30 cellular contexts compared by ENCODE assay signal in the genomic region with DNA sequence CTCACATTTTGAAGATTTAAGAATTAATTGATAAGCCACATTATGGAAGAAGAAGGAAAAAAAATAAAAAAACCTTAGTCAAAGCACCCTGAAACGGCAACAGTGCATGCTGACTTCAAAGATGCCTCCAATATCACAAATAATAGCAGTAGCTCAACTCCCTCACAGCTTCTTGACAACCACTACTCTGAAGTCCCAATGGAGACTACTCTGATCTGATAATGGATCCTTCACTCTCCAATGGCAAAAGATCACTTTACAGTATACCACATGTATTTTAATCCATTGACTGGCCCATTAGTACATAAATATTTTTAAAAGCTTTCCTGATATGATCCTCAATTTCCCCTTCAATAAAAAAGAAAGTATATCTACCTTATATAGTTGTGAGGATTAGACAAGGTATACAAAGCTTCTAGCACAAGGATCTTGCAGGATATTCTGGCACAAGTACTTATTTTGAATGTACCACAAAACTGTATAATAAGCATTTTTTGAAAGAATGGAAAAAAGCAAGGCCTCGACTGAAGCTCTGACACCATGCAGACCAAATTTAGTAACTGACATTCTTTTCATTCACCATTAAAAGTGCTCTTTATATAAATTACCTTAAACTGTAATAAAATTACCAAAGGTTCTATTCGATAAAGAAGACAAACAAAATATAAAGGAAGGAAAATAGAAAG.
"Had no signal": no experiment of that assay in that cellular context is flagged by ENCODE, and none has a peak within 500 bp of the region (broad histone marks: within the 10 kb centered on the region; RNA-seq: fewer than 3 reads in every experiment).

No MANE protein-coding gene starts in this region.

- ATAC-seq: heart right ventricle; mucosa of descending colon; naive thymus-derived CD4-positive, alpha-beta T cell; sciatic nerve; stimulated activated naive B cell treated with anti-CD40 and anti-IgM and Interleukin-4, amounts not matched to agents 10 μg/mL and 1 μg/mL and 100 μg/mL, for 72 hours; stimulated activated naive CD8-positive, alpha-beta T cell treated with anti-CD3 and anti-CD28 coated beads, Interleukin-15, Interleukin-2, amounts not matched to agents 100 U/mL and 50 U/mL, for 24 hours had no signal

- H3K4me2 ChIP-seq: hepatocyte, neural progenitor cell had no signal

- H3K9me3 ChIP-seq: heart right ventricle, left ventricle myocardium inferior, mucosa of descending colon, neutrophil, ovary, right atrium auricular region, stomach, suprapubic skin, thoracic aorta, tibial artery, uterus had no signal

- H3K4me3 Mint-ChIP-seq: naive thymus-derived CD4-positive, alpha-beta T cell; nephron; neural progenitor cell; stimulated activated naive B cell treated with anti-CD40 and anti-IgM and Interleukin-4, amounts not matched to agents 10 μg/mL and 1 μg/mL and 100 μg/mL, for 72 hours had no signal

- H3K27me3 Mint-ChIP-seq: naive thymus-derived CD4-positive, alpha-beta T cell; progenitor cell of endocrine pancreas; stimulated activated naive B cell treated with anti-CD40 and anti-IgM and Interleukin-4, amounts not matched to agents 10 μg/mL and 1 μg/mL and 100 μg/mL, for 72 hours had no signal

- H3K4me3 ChIP-seq: heart right ventricle, hepatocyte, left ventricle myocardium inferior, lung, mucosa of descending colon, neural progenitor cell, ovary, right atrium auricular region, skin epidermis, stomach, suprapubic skin, thoracic aorta, tibial artery, uterus had no signal

- H2AFZ ChIP-seq: hepatocyte, neural progenitor cell had no signal

- H3K4me1 Mint-ChIP-seq: neural progenitor cell had no signal

- H3K27ac Mint-ChIP-seq: naive thymus-derived CD4-positive, alpha-beta T cell; nephron; neural progenitor cell; progenitor cell of endocrine pancreas; stimulated activated naive B cell treated with anti-CD40 and anti-IgM and Interleukin-4, amounts not matched to agents 10 μg/mL and 1 μg/mL and 100 μg/mL, for 72 hours had no signal

- H3K9ac ChIP-seq: neural progenitor cell had no signal

- H3K36me3 ChIP-seq: heart right ventricle, left ventricle myocardium inferior, neural progenitor cell, neutrophil, ovary, right atrium auricular region, stomach, suprapubic skin, thoracic aorta, tibial artery, uterus had no signal

- H3K27me3 ChIP-seq: heart right ventricle, hepatocyte, neural progenitor cell, neutrophil, ovary, right atrium auricular region, stomach, suprapubic skin, tibial artery, uterus had no signal

- DNase-seq: heart right ventricle; islet precursor cell; left ventricle myocardium inferior; mesendoderm; midbrain; mucosa of descending colon; naive thymus-derived CD4-positive, alpha-beta T cell; occipital lobe; ovary; stimulated activated CD4-positive, alpha-beta T cell treated with anti-CD3 and anti-CD28 coated beads, Interleukin-12 subunit alpha, Interleukin-12 subunit beta, amount 100 ng/mL, for 4 hours; stimulated activated CD4-positive, alpha-beta T cell treated with anti-CD3 and anti-CD28 coated beads, Interleukin-15, amount 100 ng/mL, for 24 hours; stimulated activated CD4-positive, alpha-beta T cell treated with anti-CD3 and anti-CD28 coated beads, Interleukin-2, amount 100 ng/mL, for 24 hours; stimulated activated CD4-positive, alpha-beta T cell treated with anti-CD3 and anti-CD28 coated beads, Interleukin-4, amount 100 ng/mL, for 1 hour; stimulated activated naive B cell treated with anti-CD40 and anti-IgM and Interleukin-4, amounts not matched to agents 10 μg/mL and 1 μg/mL and 100 μg/mL, for 72 hours; stimulated activated naive CD8-positive, alpha-beta T cell treated with anti-CD3 and anti-CD28 coated beads, Interleukin-15, Interleukin-2, amounts not matched to agents 100 U/mL and 50 U/mL, for 24 hours; stomach; tibial artery; trophoblast cell; uterus had no signal

- H3K27ac ChIP-seq: hepatocyte, left ventricle myocardium inferior, neural progenitor cell, neutrophil, ovary, right atrium auricular region, skin epidermis, stomach, suprapubic skin, thoracic aorta, uterus had no signal
